ENCODE assay signal across 20 cellular contexts in the genomic region with DNA sequence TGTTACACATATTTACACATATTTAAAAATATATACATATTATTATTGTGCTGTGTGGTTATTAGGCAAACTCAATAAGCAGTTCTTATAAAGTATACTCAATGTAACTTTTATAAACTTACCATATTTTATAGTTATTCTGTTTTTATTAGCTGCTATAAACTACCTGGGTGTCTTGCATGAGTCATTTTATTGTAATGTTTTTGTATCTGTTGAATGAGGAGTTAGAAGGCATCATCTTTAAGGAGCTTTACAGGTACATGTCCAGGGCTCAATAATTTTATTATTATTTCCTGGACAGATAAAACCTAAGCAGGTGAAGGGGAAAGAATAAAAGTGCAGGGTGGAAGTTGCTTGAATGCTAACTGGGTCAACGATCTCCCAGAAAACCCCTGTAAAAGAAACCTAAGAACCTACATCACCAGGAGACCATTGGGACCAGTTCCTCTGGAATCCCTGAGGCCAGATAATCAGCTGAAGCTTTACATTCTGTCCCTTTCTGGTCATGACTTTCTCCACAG. TPM values are rescaled to one million over a fixed set of nuclear protein-coding genes. Genes with fewer than 3 reads are reported as not detected.
DNase-seq lines count a peak whose midpoint lies in the region; ATAC-seq, FAIRE-seq and TF ChIP-seq lines count a peak whose summit lies in the region.
"Had no signal": no experiment of that assay in that cellular context is flagged by ENCODE, and none has a peak within 500 bp of the region (broad histone marks: within the 10 kb centered on the region; RNA-seq: fewer than 3 reads in every experiment).

No MANE protein-coding gene starts in this region.

- H3K27me3 ChIP-seq in GM23338 (ENCODE audit: insufficient read depth): no peaks in the 10 kb centered on the region
- no peaks in the 10 kb centered on the region for H3K27me3 ChIP-seq in HUES6 (ENCODE audit: control insufficient read depth, insufficient read depth, low read length)
- no peaks in the 10 kb centered on the region for H3K27me3 ChIP-seq in K562 (ENCODE audit: control insufficient read depth in 2 of 2, insufficient read depth in 2 of 2, low read length in 2 of 2)
- no peaks in the 10 kb centered on the region for H3K27me3 ChIP-seq in mesendoderm (ENCODE audit: insufficient read depth, low read length, poor library complexity)
- H3K27me3 ChIP-seq: BE2C had no signal

- no peaks in the 10 kb centered on the region for H3K79me1 ChIP-seq in mesendoderm (ENCODE audit: low read length)

- H3K9me2 ChIP-seq in GM23338 (ENCODE audit: insufficient read depth): peaks cover 5% of the 10 kb centered on the region; the same call in 1 of the 2 replicates

- 77% methylated on average over 1 of the region's 1 CpG for WGBS in K562 (ENCODE audit: insufficient coverage, low coverage, missing lambda C conversion rate)
- WGBS in mesendoderm (ENCODE audit: extremely low coverage, insufficient coverage, low lambda C conversion rate): no CpG with 5 or more reads among the region's 1 CpG

- H3K56ac ChIP-seq in mesendoderm (ENCODE audit: low read length): no peak overlapping the region

- no TSS peak for BruUV-seq in K562 (replicated peaks; lab: Mats Ljungman, UMichigan)

- H3K36me3 Mint-ChIP-seq in GM23338 (ENCODE audit: low read depth): peaks cover 6% of the 10 kb centered on the region; the same call in 1 of the 3 replicates

- H3K18ac ChIP-seq in mesendoderm (ENCODE audit: low read length): no peak overlapping the region

- no peak for TF ChIP-seq RAD21 in K562 (CRISPR knock-in tag; conservative IDR thresholded peaks at IDR 0.05 in 1 of 2, IDR thresholded peaks at IDR 0.05 in 1 of 2)

- H3K9me1 ChIP-seq in K562 (ENCODE audit: control insufficient read depth, insufficient read depth, low read length): no peaks in the 10 kb centered on the region

- H3K4me1 Mint-ChIP-seq in GM23338: peaks cover 26% of the 10 kb centered on the region

- H3F3A ChIP-seq in GM23338 (replicated peaks; ENCODE audit: low read depth): no peaks in the 10 kb centered on the region

- H3K4me3 ChIP-seq in GM23338: no peak overlapping the region
- H3K4me3 ChIP-seq in HUES6 (ENCODE audit: low read depth, low read length): no peak overlapping the region
- H3K4me3 ChIP-seq in K562: no peak overlapping the region
- no peak overlapping the region for H3K4me3 ChIP-seq in mesendoderm (ENCODE audit: low read length)

- H3K27ac ChIP-seq in GM23338 (ENCODE audit: low read depth) (peak overlapping the region; percentile 97; the same call in 1 of the 2 replicates), HUES6 (ENCODE audit: low read depth, low read length) (peak overlapping the region; percentile 80; the same call in 1 of the 2 replicates), K562 (ENCODE audit: extremely low read depth, low read depth, low read length) (no peak overlapping the region), mesendoderm (ENCODE audit: low read depth, low read length) (no peak overlapping the region)
- H3K27ac ChIP-seq: KMS-11 had no signal

- TF ChIP-seq EP300 in K562 (IDR thresholded peaks at IDR 0.05; ENCODE audit: low read length): no peak

- intact Hi-C loops in K562 (cut with micrococcal nuclease) (no loop called here), head of caudate nucleus (cut with DNase I) (no loop called here)

- POLR2A ChIA-PET in K562 (lab: Yijun Ruan, JAX): interaction anchor here (0.6 to 1.3 kb wide), 3 partner anchors 23 to 392 kb away, joined by 3 to 7 read pairs (median 3); no protein-coding TSS in a partner anchor

- H3K4me2 ChIP-seq in GM23338 (peak overlapping the region; percentile 57), K562 (ENCODE audit: insufficient read depth, low read length) (no peak overlapping the region), mesendoderm (ENCODE audit: low read length) (no peak overlapping the region)
- H3K4me2 ChIP-seq: KMS-11 had no signal

- ATAC-seq in GM23338: no peak
- ATAC-seq in K562: no peak
- no peak for ATAC-seq in GM21576 (IDR thresholded peaks at IDR 0.05; ENCODE audit: unreplicated experiment)
- no peak for ATAC-seq in GM18873 (IDR thresholded peaks at IDR 0.05; ENCODE audit: low FRiP score, unreplicated experiment)
- ATAC-seq: HCT116 had no signal

- no peak for TF ChIP-seq POLR2A in K562 (conservative IDR thresholded peaks at IDR 0.05)

- in situ Hi-C loops in K562 (cut with MboI): no loop called here

- no peak for TF ChIP-seq CTCF in GM23338 (conservative IDR thresholded peaks at IDR 0.05; ENCODE audit: low read depth in 2 of 2)
- no peak for TF ChIP-seq CTCF in K562 (IDR thresholded peaks at IDR 0.05 in 2 of 3, conservative IDR thresholded peaks at IDR 0.05 in 1 of 3; ENCODE audit: insufficient read depth in 2 of 3, low read depth in 1 of 3, low read length in 3 of 3)

- no peak overlapping the region for H3K27ac Mint-ChIP-seq in GM23338

- no peak for FAIRE-seq in K562 (lab: Jason Lieb, UNC)
- FAIRE-seq: D721Med, G401.6, GM12891, GM18507, H54, HTR-8/SVneo had no signal

- peaks cover 39% of the 10 kb centered on the region for H3K4me1 ChIP-seq in GM23338 (ENCODE audit: insufficient read depth)
- peaks cover 37% of the 10 kb centered on the region for H3K4me1 ChIP-seq in HUES6 (ENCODE audit: control insufficient read depth, insufficient read depth, low read length)
- H3K4me1 ChIP-seq in K562 (replicated peaks in 1 of 2; ENCODE audit: control insufficient read depth in 2 of 2, insufficient read depth in 2 of 2, low read length in 2 of 2): peaks cover 0 to 3% of the 10 kb centered on the region in 2 experiments; a peak in 2 of 5 replicates
- H3K4me1 ChIP-seq in mesendoderm (ENCODE audit: control insufficient read depth, low read depth, low read length): no peaks in the 10 kb centered on the region
- H3K4me1 ChIP-seq: BE2C, Caco-2 had no signal

- H2BK15ac ChIP-seq in mesendoderm (replicated peaks; ENCODE audit: low read depth): no peak overlapping the region

- no peak overlapping the region for H3K4me3 Mint-ChIP-seq in GM23338
- H3K4me3 Mint-ChIP-seq: CD4-positive, CD25-positive, alpha-beta regulatory T cell had no signal

- no peak for DNase-seq in GM23338 (ENCODE audit: low spot score)
- no peak for DNase-seq in K562 (ENCODE audit: extremely low read depth in 1 of 4, low spot score in 3 of 4)
- DNase-seq in mesendoderm: peak; percentile 45
- DNase-seq in head of caudate nucleus: no peak
- DNase-seq: 8988T; BE2C; C1 segment of cervical spinal cord; Caco-2; CD4-positive, CD25-positive, alpha-beta regulatory T cell had no signal

- no peak overlapping the region for H2AK5ac ChIP-seq in mesendoderm (ENCODE audit: low read length)

- H4K8ac ChIP-seq in mesendoderm (ENCODE audit: low read depth, low read length): no peak overlapping the region

- H3K23ac ChIP-seq in mesendoderm (ENCODE audit: low read length): no peak overlapping the region

- CTCF ChIA-PET in K562 (lab: Yijun Ruan, JAX; ENCODE audit: low intra/inter-chr PET ratio): no interaction called here

- no peaks in the 10 kb centered on the region for H3K9me3 Mint-ChIP-seq in GM23338
- H3K9me3 Mint-ChIP-seq: CD4-positive, CD25-positive, alpha-beta regulatory T cell had no signal

- no peak overlapping the region for H2BK5ac ChIP-seq in mesendoderm (ENCODE audit: low read length)

- H3K9me3 ChIP-seq in HUES6 (ENCODE audit: control insufficient read depth, insufficient read depth, low read depth, low read length) (no peaks in the 10 kb centered on the region), K562 (replicated peaks; ENCODE audit: control insufficient read depth, insufficient read depth, low read depth, low read length) (no peaks in the 10 kb centered on the region)
- H3K9me3 ChIP-seq: BE2C, Caco-2 had no signal

- H4K20me1 ChIP-seq in GM23338 (replicated peaks; ENCODE audit: insufficient read depth): no peaks in the 10 kb centered on the region
- no peaks in the 10 kb centered on the region for H4K20me1 ChIP-seq in K562 (replicated peaks; ENCODE audit: control insufficient read depth, insufficient read depth, low read length)

- H3K9ac ChIP-seq in HUES6 (ENCODE audit: low read length) (peak overlapping the region; percentile 21), K562 (ENCODE audit: insufficient read depth in 1 of 2, low read depth in 2 of 2, low read length in 2 of 2) (no peak overlapping the region), mesendoderm (ENCODE audit: low read length) (no peak overlapping the region)
- H3K9ac ChIP-seq: KMS-11 had no signal

- H3K36me3 ChIP-seq in GM23338 (ENCODE audit: insufficient read depth): no peaks in the 10 kb centered on the region
- peaks cover 19% of the 10 kb centered on the region for H3K36me3 ChIP-seq in HUES6 (ENCODE audit: control insufficient read depth, insufficient read depth, low read length)
- H3K36me3 ChIP-seq in K562 (ENCODE audit: control insufficient read depth, insufficient read depth, low read length): peaks cover 11% of the 10 kb centered on the region; the same call in 2 of the 3 replicates
- H3K36me3 ChIP-seq in mesendoderm (ENCODE audit: control insufficient read depth, insufficient read depth, low read length): no peaks in the 10 kb centered on the region
- H3K36me3 ChIP-seq: BE2C had no signal

- H4K5ac ChIP-seq in mesendoderm (ENCODE audit: low read length): no peak overlapping the region

- no peak overlapping the region for H2BK120ac ChIP-seq in mesendoderm (ENCODE audit: low read depth, low read length)

- no peak overlapping the region for H3K4ac ChIP-seq in mesendoderm (ENCODE audit: low read depth, low read length)

- no peaks in the 10 kb centered on the region for H3K27me3 Mint-ChIP-seq in GM23338 (ENCODE audit: insufficient read depth, low read depth, poor library complexity)
- H3K27me3 Mint-ChIP-seq: CD4-positive, CD25-positive, alpha-beta regulatory T cell had no signal

- H2AFZ ChIP-seq in GM23338 (no peak overlapping the region), K562 (ENCODE audit: low read depth, low read length) (no peak overlapping the region)

- H3K79me2 ChIP-seq in GM23338 (replicated peaks; ENCODE audit: insufficient read depth) (no peaks in the 10 kb centered on the region), K562 (ENCODE audit: control insufficient read depth, insufficient read depth, low read length) (0 out of 3 replicates have a peak, but pooled peaks cover 1% of the 10 kb centered on the region), mesendoderm (ENCODE audit: control insufficient read depth, insufficient read depth, low read length) (no peaks in the 10 kb centered on the region)

RNA-seq across cellular contexts. Expression of a gene that starts 37.8 kb away (rescaled TPM):
- 0.58 and 0.66 TPM in 2 replicates for total RNA-seq in GM23338 (2014; rRNA removed; shearing (Covaris generic))
- polyA plus RNA-seq in GM23338 (2016; fragmentation: Nextera tagmentation; extraction: Ambion mirVana) (0.57 and 0.82 TPM in 2 replicates), K562 (2011; rRNA removed) (4.8 and 6.7 TPM in 2 replicates), K562 (2014; fragmentation: Illumina TruSeq; extraction: Trizol) (5.9 and 6.6 TPM in 2 replicates), K562 (2014; fragmentation: Nextera tagmentation; extraction: Ambion mirVana) (1 to 10 TPM; 1.7 to 2.3 TPM), K562 (2014; rRNA removed) (5.2 and 5.7 TPM in 2 replicates)
- 7.8 and 13.4 TPM in 2 replicates for total RNA-seq in K562 (2011; cell fraction: chromatin; rRNA removed; ENCODE audit: low replicate concordance)
- 4.8 and 5.9 TPM in 2 replicates for total RNA-seq in K562 (2011; cell fraction: nucleolus; rRNA removed)
- total RNA-seq in K562 (2011; cell fraction: nucleoplasm; rRNA removed): 8.2 and 15.0 TPM in 2 replicates
- total RNA-seq in K562 (2014; rRNA removed) (4.4 and 4.8 TPM in 2 replicates), K562 (2014; rRNA removed; fragmentation: Illumina TruSeq; extraction: Trizol) (6.5 and 7.3 TPM in 2 replicates), K562 (2015; rRNA removed; fragmentation: Illumina TruSeq; extraction: Trizol) (6.1 and 6.7 TPM in 2 replicates), K562 (2021) (5.3 and 6.3 TPM in 2 replicates)
- 2.0 and 2.8 TPM in 2 replicates for polyA plus RNA-seq in K562 (2011; cell fraction: cytosol; rRNA removed)
- polyA plus RNA-seq in K562 (2011; cell fraction: nucleus; rRNA removed): 6.6 and 8.0 TPM in 2 replicates
- 3.9 and 8.4 TPM in 2 replicates for polyA plus RNA-seq in K562 (2012)
- polyA minus RNA-seq in K562 (2011; rRNA and poly(A)+ RNA removed): 7.4 and 7.6 TPM in 2 replicates
- 2.9 and 3.2 TPM in 2 replicates for polyA minus RNA-seq in K562 (2011; cell fraction: cytosol; rRNA and poly(A)+ RNA removed)
- polyA minus RNA-seq in K562 (2011; cell fraction: nucleus; rRNA and poly(A)+ RNA removed): 5.3 and 6.3 TPM in 2 replicates
- polyA plus RNA-seq in mesendoderm (2013, experiment 1 of 2): 0.66 TPM
- 0.55 TPM for polyA plus RNA-seq in mesendoderm (2013, experiment 2 of 2)

Comparison
In these comparisons a context has a peak if more than half of its experiments do, and no peak if none do; other contexts are left out.
1. H3K27ac ChIP-seq: peak in GM23338 (single experiment) and HUES6 (single experiment); none in K562 (single experiment) and mesendoderm (single experiment).